ENCODE assay signal across 10 cellular contexts in genomic region chr12:56637621-56638020, GRCh38. TPM values are rescaled to one million over a fixed set of nuclear protein-coding genes. Genes with fewer than 3 reads are reported as not detected.
DNase-seq lines count a peak whose midpoint lies in the region; ATAC-seq and TF ChIP-seq lines count a peak whose summit lies in the region.
"Had no signal": no experiment of that assay in that cellular context is flagged by ENCODE, and none has a peak within 500 bp of the region (broad histone marks: within the 10 kb centered on the region; RNA-seq: fewer than 3 reads in every experiment).

No MANE protein-coding gene starts in this region.

- TF ChIP-seq POLR2A in HCT116 (IDR thresholded peaks at IDR 0.05; ENCODE audit: borderline replicate concordance, extremely low read depth, insufficient read depth, insufficient read length): no peak
- TF ChIP-seq POLR2A in gastroesophageal sphincter (IDR thresholded peaks at IDR 0.05): no peak

- RAD21 ChIA-PET in HCT116 (lab: Charles Lee; ENCODE audit: low non-redundant PET in 1 of 2, low total read pairs in 2 of 2, uncharacterized antibody in 2 of 2, unreplicated experiment in 2 of 2): interaction anchor here in 1 of 2 experiments (0.5 kb wide), 1 partner anchor 48 kb away, joined by 4 read pairs; no protein-coding TSS in a partner anchor

- no peak for ATAC-seq in HCT116
- no peak for ATAC-seq in gastroesophageal sphincter

- no peak overlapping the region for H2BK12ac ChIP-seq in neuronal stem cell (ENCODE audit: low read length)

- H2AK5ac ChIP-seq in neuronal stem cell (ENCODE audit: low read depth, low read length): no peak overlapping the region

- peaks cover 65% of the 10 kb centered on the region for H3K79me2 ChIP-seq in HCT116 (ENCODE audit: insufficient read depth, low read length)

- H3K4me1 ChIP-seq in HCT116 (ENCODE audit: control insufficient read depth in 1 of 2, insufficient read depth in 2 of 2, low read length in 2 of 2): peaks cover 26 to 55% of the 10 kb centered on the region in 2 experiments
- peaks cover 9 to 77% (median 18%) of the 10 kb centered on the region in 3 donors for H3K4me1 ChIP-seq in gastroesophageal sphincter
- H3K4me1 ChIP-seq in skeletal muscle tissue (ENCODE audit: control insufficient read depth in 3 of 3, insufficient read depth in 3 of 3, low read length in 3 of 3): peaks cover 41 to 66% (median 55%) of the 10 kb centered on the region in 3 donors
- H3K4me1 ChIP-seq in neuronal stem cell (ENCODE audit: control insufficient read depth in 2 of 2, insufficient read depth in 1 of 2, low read depth in 1 of 2, low read length in 2 of 2): peaks cover 16 to 23% of the 10 kb centered on the region in 2 donors

- H3K27me3 ChIP-seq in HCT116 (ENCODE audit: insufficient read depth, low read length) (no peaks in the 10 kb centered on the region), gastroesophageal sphincter (no peaks in the 10 kb centered on the region), skeletal muscle tissue (ENCODE audit: control insufficient read depth in 3 of 3, insufficient read depth in 3 of 3, low read length in 3 of 3) (no peaks in the 10 kb centered on the region), neuronal stem cell (ENCODE audit: control insufficient read depth in 3 of 3, insufficient read depth in 3 of 3, low read depth in 1 of 3, low read length in 3 of 3) (no peaks in the 10 kb centered on the region)

- H2AFZ ChIP-seq in HCT116 (ENCODE audit: low read depth, low read length, poor library complexity, severe bottlenecking) (no peak overlapping the region), neuronal stem cell (ENCODE audit: low read length) (no peak overlapping the region)

- no peak overlapping the region for H3K18ac ChIP-seq in neuronal stem cell (ENCODE audit: low read length)

- H4K91ac ChIP-seq in neuronal stem cell (ENCODE audit: low read depth, low read length, poor library complexity): no peak overlapping the region

- H3K4me2 ChIP-seq in HCT116 (ENCODE audit: low read length): peak overlapping the region; percentile 98
- H3K4me2 ChIP-seq in neuronal stem cell (ENCODE audit: insufficient read depth, low read length, poor library complexity, severe bottlenecking): no peak overlapping the region

- no peak for TF ChIP-seq RAD21 in HCT116 (IDR thresholded peaks at IDR 0.05; ENCODE audit: low read depth)

- DNase-seq in HCT116 (ENCODE audit: low read depth, low spot score) (no peak), NCI-H748 treated with DMSO at 0.1 percent for 48 hours (lab: John Stamatoyannopoulos, UW) (no peak), neuronal stem cell (ENCODE audit: low spot score) (no peak), KG1 (lab: John Stamatoyannopoulos, UW) (no peak), DMS53 treated with DMSO at 0.1 percent for 48 hours (lab: John Stamatoyannopoulos, UW; ENCODE audit: unreplicated experiment) (no peak)
- DNase-seq: activated CD8-positive, alpha-beta memory T cell treated with anti-CD3 and anti-CD28 coated beads, Interleukin-2, amount 50 U/mL, for 48 hours; left ventricle myocardium superior had no signal

- H2BK120ac ChIP-seq in neuronal stem cell (ENCODE audit: low read depth, low read length): no peak overlapping the region

- WGBS in gastroesophageal sphincter (ENCODE audit: low coverage in 1 of 2), 2 donors: 30 to 36% methylated on average over 2 of the region's 2 CpGs
- WGBS in neuronal stem cell (ENCODE audit: extremely low coverage in 2 of 2, insufficient read length in 2 of 2, insufficient replicate concordance in 1 of 2), 2 donors: no CpG with 5 or more reads among the region's 2 CpGs

- H4K20me1 ChIP-seq in HCT116 (ENCODE audit: insufficient read depth): peaks cover 5% of the 10 kb centered on the region; the same call in 1 of the 2 replicates

- no peak overlapping the region for H2BK5ac ChIP-seq in neuronal stem cell (ENCODE audit: low read length)

- BruUV-seq in HCT116 (replicated peaks; lab: Mats Ljungman, UMichigan): no TSS peak

- POLR2A ChIA-PET in HCT116 (lab: Charles Lee): interaction anchor here (1.1 kb wide), 1 partner anchor 88 kb away, joined by 4 read pairs; the partner anchor contains the start of gene NACA

- H3K9me3 ChIP-seq in HCT116 (ENCODE audit: control insufficient read depth in 1 of 2, insufficient read depth in 1 of 2, low read depth in 1 of 2, low read length in 2 of 2) (no peaks in the 10 kb centered on the region), gastroesophageal sphincter (no peaks in the 10 kb centered on the region), skeletal muscle tissue (ENCODE audit: control insufficient read depth in 3 of 3, low read length in 3 of 3) (no peaks in the 10 kb centered on the region), neuronal stem cell (replicated peaks in 1 of 2; ENCODE audit: control insufficient read depth in 2 of 2, insufficient read depth in 1 of 2, low read depth in 1 of 2, low read length in 2 of 2) (no peaks in the 10 kb centered on the region)

- H3K23ac ChIP-seq in neuronal stem cell (ENCODE audit: low read depth, low read length, poor library complexity): no peak overlapping the region

- no peak overlapping the region for H3K4ac ChIP-seq in neuronal stem cell (ENCODE audit: low read length)

- no peak overlapping the region for H3K4me3 ChIP-seq in HCT116 (replicated peaks in 1 of 2; ENCODE audit: low read depth in 1 of 2, low read length in 2 of 2)
- no peak overlapping the region for H3K4me3 ChIP-seq in gastroesophageal sphincter
- H3K4me3 ChIP-seq in skeletal muscle tissue (ENCODE audit: low read length in 3 of 3): no peak overlapping the region
- no peak overlapping the region for H3K4me3 ChIP-seq in neuronal stem cell (ENCODE audit: low read length in 2 of 2)

- peaks cover 5% of the 10 kb centered on the region for H3K79me1 ChIP-seq in neuronal stem cell (ENCODE audit: low read depth, low read length)

- intact Hi-C loops in HCT116 (cut with micrococcal nuclease): loop anchor here (2.0 kb wide), 4 partner anchors 51 to 519 kb away; partner anchors contain the start of genes PTGES3, RBMS2 and ZC3H10

- H3K9me2 ChIP-seq in HCT116 (ENCODE audit: insufficient read depth): no peaks in the 10 kb centered on the region

- peak overlapping the region; percentile 38 for H3K9ac ChIP-seq in HCT116 (ENCODE audit: low read length)
- H3K9ac ChIP-seq in skeletal muscle tissue (ENCODE audit: low read depth in 1 of 3, low read length in 3 of 3): no peak overlapping the region
- H3K9ac ChIP-seq in neuronal stem cell (ENCODE audit: low read depth, low read length, poor library complexity): no peak overlapping the region

- H2BK15ac ChIP-seq in neuronal stem cell (ENCODE audit: low read length): no peak overlapping the region

- no peak overlapping the region for H3K14ac ChIP-seq in neuronal stem cell (ENCODE audit: low read length)

- CTCF ChIA-PET in HCT116 (lab: Charles Lee): no interaction called here

- H4K8ac ChIP-seq in neuronal stem cell (ENCODE audit: low read depth, low read length): no peak overlapping the region

- TF ChIP-seq CTCF in HCT116 (IDR thresholded peaks at IDR 0.05 in 2 of 3, conservative IDR thresholded peaks at IDR 0.05 in 1 of 3; ENCODE audit: borderline replicate concordance in 1 of 3, insufficient read depth in 1 of 3, low read depth in 2 of 3, low read length in 2 of 3) (no peak), VCaP (conservative IDR thresholded peaks at IDR 0.05) (no peak), gastroesophageal sphincter (IDR thresholded peaks at IDR 0.05) (no peak)

- no peak for TF ChIP-seq EP300 in gastroesophageal sphincter (IDR thresholded peaks at IDR 0.05)

- H3K27ac ChIP-seq in HCT116 (ENCODE audit: low read depth, low read length): peak overlapping the region; percentile 88; the same call in 1 of the 2 replicates
- H3K27ac ChIP-seq in VCaP: peak overlapping the region; percentile 97
- H3K27ac ChIP-seq in gastroesophageal sphincter: peak overlapping the region; percentile 90 to 98 (median 94)
- H3K27ac ChIP-seq in skeletal muscle tissue (ENCODE audit: low read depth, low read length): peak overlapping the region; percentile 93
- no peak overlapping the region for H3K27ac ChIP-seq in neuronal stem cell (replicated peaks; ENCODE audit: low read length)

- H3K36me3 ChIP-seq in HCT116 (ENCODE audit: control insufficient read depth in 1 of 2, insufficient read depth in 2 of 2, low read length in 2 of 2) (peaks cover 31 to 38% of the 10 kb centered on the region in 2 experiments), gastroesophageal sphincter (peaks cover 5 to 51% of the 10 kb centered on the region in 2 donors), skeletal muscle tissue (ENCODE audit: control insufficient read depth in 3 of 3, insufficient read depth in 3 of 3, low read length in 3 of 3) (peaks cover 37 to 45% (median 41%) of the 10 kb centered on the region in 3 donors), neuronal stem cell (replicated peaks in 1 of 2; ENCODE audit: control insufficient read depth in 2 of 2, insufficient read depth in 2 of 2, low read length in 2 of 2) (peaks cover 23 to 54% of the 10 kb centered on the region in 2 donors)

TF ChIP-seq in HCT116, 20 proteins besides CTCF, POLR2A, EP300 and RAD21:
- TF ChIP-seq ELF1 (IDR thresholded peaks at IDR 0.05; ENCODE audit: borderline replicate concordance, low read depth) (no peak), CEBPB (IDR thresholded peaks at IDR 0.05; ENCODE audit: low read depth) (no peak), ZFX (IDR thresholded peaks at IDR 0.05) (no peak), SRF (IDR thresholded peaks at IDR 0.05; ENCODE audit: low read depth) (no peak), POLR2AphosphoS5 (IDR thresholded peaks at IDR 0.05; ENCODE audit: low read depth, low read length) (no peak), FOSL1 (IDR thresholded peaks at IDR 0.05; ENCODE audit: low read depth) (no peak), YY1 (IDR thresholded peaks at IDR 0.05; ENCODE audit: extremely low read depth, insufficient replicate concordance, low read depth, low read length) (no peak)

RNA-seq across cellular contexts. Expression of gene BAZ2A, which starts 7.5 kb away (rescaled TPM):
- total RNA-seq in HCT116 (2021; ENCODE audit: unreplicated experiment) (106 TPM), gastroesophageal sphincter (10 to 100 TPM; 32.1 to 73.2 (median 54.6) TPM), skeletal muscle tissue (18.8 TPM)
- polyA plus RNA-seq in HCT116 (2012): 56.1 and 56.8 TPM in 2 replicates
- polyA plus RNA-seq in neuronal stem cell (2013, experiment 1 of 2): 91.0 TPM
- polyA plus RNA-seq in neuronal stem cell (2013, experiment 2 of 2): 91.7 TPM

RNA-seq across cellular contexts. Expression of gene ATP5F1B, which starts 8.2 kb away (rescaled TPM):
- total RNA-seq in HCT116 (2021; ENCODE audit: unreplicated experiment): 1,051 TPM
- 997 and 1,023 TPM in 2 replicates for polyA plus RNA-seq in HCT116 (2012)
- 100 to 1,000 TPM; 315 to 472 (median 432) TPM for total RNA-seq in gastroesophageal sphincter
- total RNA-seq in skeletal muscle tissue: 580 TPM
- polyA plus RNA-seq in neuronal stem cell (2013, experiment 1 of 2): 527 TPM
- 548 TPM for polyA plus RNA-seq in neuronal stem cell (2013, experiment 2 of 2)

RNA-seq across cellular contexts. Expression of gene PTGES3, which starts 50.5 kb away (rescaled TPM):
- total RNA-seq in HCT116 (2021; ENCODE audit: unreplicated experiment) (404 TPM), gastroesophageal sphincter (100 to 1,000 TPM in 2 of 4 donors, 10 to 100 TPM in 2; 73.5 to 115 (median 104) TPM), skeletal muscle tissue (85.1 TPM)
- polyA plus RNA-seq in HCT116 (2012): 129 and 177 TPM in 2 replicates
- polyA plus RNA-seq in neuronal stem cell (2013, experiment 1 of 2): 354 TPM
- 356 TPM for polyA plus RNA-seq in neuronal stem cell (2013, experiment 2 of 2)
